Comparison of ENCODE assay signal across 30 cellular contexts in the genomic region with DNA sequence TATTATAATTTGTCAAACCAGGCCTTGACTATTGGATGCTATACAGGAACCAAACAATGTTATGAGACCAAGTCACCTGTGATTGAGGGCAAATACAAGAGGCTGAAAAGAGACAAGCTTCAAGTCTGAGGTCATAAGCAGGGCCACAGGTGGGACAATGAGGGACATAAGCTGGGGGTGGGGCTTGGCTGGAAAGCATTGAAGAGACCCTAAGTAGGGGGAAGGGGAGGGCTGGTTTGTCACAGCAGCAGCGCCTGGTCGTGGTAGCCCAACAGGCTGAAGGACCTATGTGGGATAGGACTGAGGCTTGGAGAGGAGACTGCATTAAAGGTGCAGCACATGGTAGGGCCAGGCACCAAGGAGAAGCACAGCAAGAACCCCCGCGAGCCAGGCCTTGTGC.
"Had no signal": no experiment of that assay in that cellular context is flagged by ENCODE, and none has a peak within 500 bp of the region (broad histone marks: within the 10 kb centered on the region; RNA-seq: fewer than 3 reads in every experiment).

No MANE protein-coding gene starts in this region.

- H3K36me3 ChIP-seq: brain microvascular endothelial cell, esophagus muscularis mucosa, gastroesophageal sphincter had no signal

- ATAC-seq: activated T-cell treated with anti-CD3 and anti-CD28 coated beads, Interleukin-2, amount 50 U/mL, for 72 hours; gastroesophageal sphincter; T-cell had no signal

- H3K4me1 Mint-ChIP-seq: activated CD4-positive, alpha-beta memory T cell treated with anti-CD3 and anti-CD28 coated beads, Interleukin-2, amount 10 ng/mL, durations not matched to agents 7 days and 5 days; activated CD4-positive, alpha-beta T cell treated with anti-CD3 and anti-CD28 coated beads, Interleukin-2, amount 10 ng/mL, durations not matched to agents 7 days and 5 days; activated naive CD4-positive, alpha-beta T cell treated with anti-CD3 and anti-CD28 coated beads, Interleukin-2, amount 10 ng/mL, durations not matched to agents 7 days and 5 days; T-cell had no signal

- H3K27me3 ChIP-seq: brain microvascular endothelial cell, dorsolateral prefrontal cortex, esophagus muscularis mucosa, gastroesophageal sphincter had no signal

- H3K4me3 ChIP-seq: coronary artery, dorsolateral prefrontal cortex, esophagus muscularis mucosa, gastroesophageal sphincter had no signal

- H3K4me3 Mint-ChIP-seq: activated CD4-positive, alpha-beta memory T cell treated with anti-CD3 and anti-CD28 coated beads, Interleukin-2, amount 10 ng/mL, durations not matched to agents 7 days and 5 days; activated CD4-positive, alpha-beta T cell treated with anti-CD3 and anti-CD28 coated beads, Interleukin-2, amount 10 ng/mL, durations not matched to agents 7 days and 5 days; activated naive CD4-positive, alpha-beta T cell treated with anti-CD3 and anti-CD28 coated beads, Interleukin-2, amount 10 ng/mL, durations not matched to agents 7 days and 5 days; activated naive CD8-positive, alpha-beta T cell treated with anti-CD3 and anti-CD28 coated beads, Interleukin-2, amount 10 ng/mL, durations not matched to agents 7 days and 5 days; activated T-cell treated with anti-CD3 and anti-CD28 coated beads, Interleukin-2, amount 50 U/mL, for 24 hours; activated T-cell treated with anti-CD3 and anti-CD28 coated beads, Interleukin-2, amount 50 U/mL, for 72 hours; central memory CD8-positive, alpha-beta T cell; dendritic cell treated with granulocyte-macrophage colony-stimulating factor and Interleukin-4, amounts not matched to agents 40 ng/mL and 50 ng/mL, for 4 days; T-cell; T-helper 1 cell treated with Interleukin-12 subunit alpha and Interleukin-12 subunit beta and Interleukin-4 antibody, amounts not matched to agents 30 μg/mL and 1 μg/mL, for 36 hours had no signal

- H3K27ac ChIP-seq: brain microvascular endothelial cell, coronary artery, dorsolateral prefrontal cortex, esophagus muscularis mucosa, gastroesophageal sphincter had no signal

- DNase-seq: activated CD4-positive, alpha-beta memory T cell treated with anti-CD3 and anti-CD28 coated beads, Interleukin-2, amount 10 ng/mL, durations not matched to agents 7 days and 5 days; activated CD4-positive, alpha-beta T cell treated with anti-CD3 and anti-CD28 coated beads for 1 hour; activated CD4-positive, alpha-beta T cell treated with anti-CD3 and anti-CD28 coated beads for 4 hours; activated CD4-positive, alpha-beta T cell treated with anti-CD3 and anti-CD28 coated beads, Interleukin-2, amount 10 ng/mL, durations not matched to agents 7 days and 5 days; activated CD4-positive, alpha-beta T cell treated with anti-CD3 and anti-CD28 coated beads, Interleukin-2, amount 50 U/mL, for 4 hours; activated CD8-positive, alpha-beta memory T cell treated with anti-CD3 and anti-CD28 coated beads, Interleukin-2, amount 50 U/mL, for 48 hours; activated gamma-delta T cell; activated naive CD4-positive, alpha-beta T cell; activated naive CD4-positive, alpha-beta T cell treated with anti-CD3 and anti-CD28 coated beads, Interleukin-2, amount 10 ng/mL, durations not matched to agents 7 days and 5 days; activated naive CD8-positive, alpha-beta T cell treated with anti-CD3 and anti-CD28 coated beads, Interleukin-2, amount 10 ng/mL, durations not matched to agents 7 days and 5 days; activated T-cell treated with anti-CD3 and anti-CD28 coated beads for 4 hours; activated T-cell treated with anti-CD3 and anti-CD28 coated beads, Interleukin-2, amount 50 U/mL, for 24 hours; activated T-cell treated with anti-CD3 and anti-CD28 coated beads, Interleukin-2, amount 50 U/mL, for 72 hours; brain microvascular endothelial cell; dorsolateral prefrontal cortex; effector memory CD4-positive, alpha-beta T cell; erythroblast; foreskin melanocyte; SW 1271; T-cell; T-helper 9 cell had no signal

- H3K27ac Mint-ChIP-seq: activated CD4-positive, alpha-beta memory T cell treated with anti-CD3 and anti-CD28 coated beads, Interleukin-2, amount 10 ng/mL, durations not matched to agents 7 days and 5 days; activated CD4-positive, alpha-beta T cell treated with anti-CD3 and anti-CD28 coated beads, Interleukin-2, amount 10 ng/mL, durations not matched to agents 7 days and 5 days; activated naive CD4-positive, alpha-beta T cell treated with anti-CD3 and anti-CD28 coated beads, Interleukin-2, amount 10 ng/mL, durations not matched to agents 7 days and 5 days; activated naive CD4-positive, alpha-beta T cell treated with anti-CD3 and anti-CD28 coated beads, Interleukin-2, amount 50 U/mL, for 72 hours; activated naive CD8-positive, alpha-beta T cell treated with anti-CD3 and anti-CD28 coated beads, Interleukin-2, amount 10 ng/mL, durations not matched to agents 7 days and 5 days; activated T-cell treated with anti-CD3 and anti-CD28 coated beads, Interleukin-2, amount 50 U/mL, for 24 hours; activated T-cell treated with anti-CD3 and anti-CD28 coated beads, Interleukin-2, amount 50 U/mL, for 72 hours; dendritic cell treated with granulocyte-macrophage colony-stimulating factor and Interleukin-4, amounts not matched to agents 40 ng/mL and 50 ng/mL, for 4 days; T-cell; T-helper 1 cell treated with Interleukin-12 subunit alpha and Interleukin-12 subunit beta and Interleukin-4 antibody, amounts not matched to agents 30 μg/mL and 1 μg/mL, for 36 hours had no signal

- FAIRE-seq: astrocyte, bronchial epithelial cell had no signal

- H3K9me3 Mint-ChIP-seq: activated CD4-positive, alpha-beta memory T cell treated with anti-CD3 and anti-CD28 coated beads, Interleukin-2, amount 10 ng/mL, durations not matched to agents 7 days and 5 days; activated CD4-positive, alpha-beta T cell treated with anti-CD3 and anti-CD28 coated beads, Interleukin-2, amount 10 ng/mL, durations not matched to agents 7 days and 5 days; activated naive CD4-positive, alpha-beta T cell treated with anti-CD3 and anti-CD28 coated beads, Interleukin-2, amount 10 ng/mL, durations not matched to agents 7 days and 5 days; activated naive CD4-positive, alpha-beta T cell treated with anti-CD3 and anti-CD28 coated beads, Interleukin-2, amount 50 U/mL, for 72 hours; activated naive CD8-positive, alpha-beta T cell treated with anti-CD3 and anti-CD28 coated beads, Interleukin-2, amount 10 ng/mL, durations not matched to agents 7 days and 5 days; activated T-cell treated with anti-CD3 and anti-CD28 coated beads, Interleukin-2, amount 50 U/mL, for 24 hours; activated T-cell treated with anti-CD3 and anti-CD28 coated beads, Interleukin-2, amount 50 U/mL, for 72 hours; central memory CD8-positive, alpha-beta T cell; dendritic cell treated with granulocyte-macrophage colony-stimulating factor and Interleukin-4, amounts not matched to agents 40 ng/mL and 50 ng/mL, for 4 days; T-cell; T-helper 1 cell treated with Interleukin-12 subunit alpha and Interleukin-12 subunit beta and Interleukin-4 antibody, amounts not matched to agents 30 μg/mL and 1 μg/mL, for 36 hours had no signal

- H3K4me1 ChIP-seq: esophagus muscularis mucosa, gastroesophageal sphincter had no signal

- H3K9me3 ChIP-seq: esophagus muscularis mucosa, gastroesophageal sphincter had no signal

- H3K27me3 Mint-ChIP-seq: activated CD4-positive, alpha-beta memory T cell treated with anti-CD3 and anti-CD28 coated beads, Interleukin-2, amount 10 ng/mL, durations not matched to agents 7 days and 5 days; activated CD4-positive, alpha-beta T cell treated with anti-CD3 and anti-CD28 coated beads, Interleukin-2, amount 10 ng/mL, durations not matched to agents 7 days and 5 days; activated naive CD8-positive, alpha-beta T cell treated with anti-CD3 and anti-CD28 coated beads, Interleukin-2, amount 10 ng/mL, durations not matched to agents 7 days and 5 days; activated T-cell treated with anti-CD3 and anti-CD28 coated beads, Interleukin-2, amount 50 U/mL, for 24 hours; central memory CD8-positive, alpha-beta T cell; T-cell had no signal
